Comparison of ENCODE assay signal across 14 cellular contexts in the genomic region with DNA sequence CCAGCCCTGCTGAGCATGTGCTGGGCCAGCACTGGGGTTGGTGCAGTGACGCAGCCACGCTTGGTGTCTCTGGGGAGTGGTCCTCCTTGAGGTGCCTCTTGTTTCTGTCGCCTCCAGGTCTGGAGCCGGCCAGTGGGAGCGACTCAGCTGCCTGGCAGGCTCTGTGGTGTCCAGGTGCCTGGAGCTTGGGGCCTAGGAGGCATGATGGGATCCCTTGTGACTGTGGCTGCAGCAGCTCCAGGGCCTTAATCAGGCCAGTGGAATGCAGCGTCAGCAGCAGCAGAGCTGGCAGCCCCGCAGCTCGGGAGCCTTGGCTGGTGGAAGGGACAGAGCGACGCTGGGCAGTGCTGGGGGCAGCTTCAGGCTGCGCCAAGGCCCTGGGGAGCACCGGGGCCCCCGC.
A peak's percentile ranks its signal among the peaks of the same experiment; 100 is the strongest.
DNase-seq lines count a peak whose midpoint lies in the region; ATAC-seq and TF ChIP-seq lines count a peak whose summit lies in the region.
"Had no signal": no experiment of that assay in that cellular context is flagged by ENCODE, and none has a peak within 500 bp of the region (broad histone marks: within the 10 kb centered on the region; RNA-seq: fewer than 3 reads in every experiment).

No MANE protein-coding gene starts in this region.

- ATAC-seq in SK-N-SH treated with all-trans-retinoic acid at 6 μM for 48 hours (peak; percentile 78), Right ventricle myocardium inferior (peak; percentile 74)
- ATAC-seq: T-helper 17 cell had no signal

- H2AFZ ChIP-seq in neuronal stem cell (ENCODE audit: low read length) (no peak overlapping the region), MM.1S (ENCODE audit: low read length) (no peak overlapping the region)

- H3K9me3 ChIP-seq in neuronal stem cell (replicated peaks in 1 of 2; ENCODE audit: control insufficient read depth in 2 of 2, insufficient read depth in 1 of 2, low read depth in 1 of 2, low read length in 2 of 2) (peaks cover 14 to 25% of the 10 kb centered on the region in 2 donors), MM.1S (replicated peaks; ENCODE audit: insufficient read depth, low read length) (no peaks in the 10 kb centered on the region)
- H3K9me3 ChIP-seq: neutrophil had no signal

- intact Hi-C loops in Right ventricle myocardium inferior (cut with DNase I) = no loop called here

- peaks cover 3 to 16% of the 10 kb centered on the region in 2 donors for H3K36me3 ChIP-seq in neuronal stem cell (replicated peaks in 1 of 2; ENCODE audit: control insufficient read depth in 2 of 2, insufficient read depth in 2 of 2, low read length in 2 of 2)
- H3K36me3 ChIP-seq in MM.1S (replicated peaks; ENCODE audit: insufficient read depth, low read length) = no peaks in the 10 kb centered on the region
- H3K36me3 ChIP-seq: neutrophil had no signal

- peak overlapping the region; percentile 73 for H3K9ac ChIP-seq in neuronal stem cell (ENCODE audit: low read depth, low read length, poor library complexity)
- no peak overlapping the region for H3K9ac ChIP-seq in MM.1S (ENCODE audit: low read length)

- H3F3A ChIP-seq in MM.1S (ENCODE audit: insufficient read depth, low read length) = no peaks in the 10 kb centered on the region

- H2BK12ac ChIP-seq in neuronal stem cell (ENCODE audit: low read length) = peak overlapping the region; percentile 86

- H2BK5ac ChIP-seq in neuronal stem cell (ENCODE audit: low read length) = no peak overlapping the region

- H2AK5ac ChIP-seq in neuronal stem cell (ENCODE audit: low read depth, low read length) = peak overlapping the region; percentile 58

- TF ChIP-seq CTCF in MM.1S (IDR thresholded peaks at IDR 0.05; ENCODE audit: low read length) = no peak

- H4K20me1 ChIP-seq in MM.1S (ENCODE audit: insufficient read depth, low read length) = no peaks in the 10 kb centered on the region

- peaks cover 10 to 19% of the 10 kb centered on the region in 2 donors for H3K4me1 ChIP-seq in neuronal stem cell (ENCODE audit: control insufficient read depth in 2 of 2, insufficient read depth in 1 of 2, low read depth in 1 of 2, low read length in 2 of 2)
- no peaks in the 10 kb centered on the region for H3K4me1 ChIP-seq in MM.1S (ENCODE audit: low read length)

- H2BK120ac ChIP-seq in neuronal stem cell (ENCODE audit: low read depth, low read length) = peak overlapping the region; percentile 50

- H4K8ac ChIP-seq in neuronal stem cell (ENCODE audit: low read depth, low read length) = no peak overlapping the region

- H3K4me3 ChIP-seq in neuronal stem cell (ENCODE audit: low read length in 2 of 2) (peak overlapping the region in 1 of 2 donors; percentile 17), MM.1S (ENCODE audit: low read length) (no peak overlapping the region)

- no peak overlapping the region for H3K14ac ChIP-seq in neuronal stem cell (ENCODE audit: low read length)

- H3K4ac ChIP-seq in neuronal stem cell (ENCODE audit: low read length) = no peak overlapping the region

- peak overlapping the region; percentile 90 for H4K91ac ChIP-seq in neuronal stem cell (ENCODE audit: low read depth, low read length, poor library complexity)

- no peak overlapping the region for H3K4me2 ChIP-seq in neuronal stem cell (ENCODE audit: insufficient read depth, low read length, poor library complexity, severe bottlenecking)
- H3K4me2 ChIP-seq in MM.1S (ENCODE audit: low read depth, low read length) = no peak overlapping the region

- WGBS in neuronal stem cell (ENCODE audit: extremely low coverage in 2 of 2, insufficient read length in 2 of 2, insufficient replicate concordance in 1 of 2), 2 donors = no CpG with 5 or more reads among the region's 13 CpGs

- no peak overlapping the region for H3K27ac ChIP-seq in neuronal stem cell (replicated peaks; ENCODE audit: low read length)
- H3K27ac ChIP-seq in MM.1S (ENCODE audit: low read length) = no peak overlapping the region
- H3K27ac ChIP-seq: HL-60, neutrophil had no signal

- no peaks in the 10 kb centered on the region for H3K79me1 ChIP-seq in neuronal stem cell (ENCODE audit: low read depth, low read length)

- H3K9me2 ChIP-seq in MM.1S (replicated peaks; ENCODE audit: insufficient read depth, low read length) = no peaks in the 10 kb centered on the region

- H3K79me2 ChIP-seq in MM.1S (ENCODE audit: low read length) = no peaks in the 10 kb centered on the region

- peak overlapping the region; percentile 71 for H3K23ac ChIP-seq in neuronal stem cell (ENCODE audit: low read depth, low read length, poor library complexity)

- no peaks in the 10 kb centered on the region for H3K27me3 ChIP-seq in neuronal stem cell (ENCODE audit: control insufficient read depth in 3 of 3, insufficient read depth in 3 of 3, low read depth in 1 of 3, low read length in 3 of 3)
- peaks cover 63% of the 10 kb centered on the region for H3K27me3 ChIP-seq in MM.1S (replicated peaks; ENCODE audit: insufficient read depth, low read length)

- H3K18ac ChIP-seq in neuronal stem cell (ENCODE audit: low read length) = peak overlapping the region; percentile 80

- DNase-seq in AG08396 (ENCODE audit: low spot score) (peak; percentile 84), Right ventricle myocardium inferior (ENCODE audit: missing footprints) (peak; percentile 82), neuronal stem cell (ENCODE audit: low spot score) (no peak), dedifferentiated amniotic fluid mesenchymal stem cell (ENCODE audit: extremely low spot score) (no peak), MM.1S (no peak)
- no peak for DNase-seq in activated T-cell treated with anti-CD3 and anti-CD28 coated beads, Interleukin-2, amount 50 U/mL, for 48 hours
- DNase-seq in activated naive CD4-positive, alpha-beta T cell (lab: John Stamatoyannopoulos, UW) = no peak
- DNase-seq: activated naive CD8-positive, alpha-beta T cell treated with anti-CD3 and anti-CD28 coated beads, Interleukin-2, amount 10 ng/mL, durations not matched to agents 7 days and 5 days; DND-41; stimulated activated CD4-positive, alpha-beta T cell treated with anti-CD3 and anti-CD28 coated beads, Interleukin-4, amount 100 ng/mL, for 1 hour; T-helper 17 cell had no signal

- H2BK15ac ChIP-seq in neuronal stem cell (ENCODE audit: low read length) = peak overlapping the region; percentile 81

TF ChIP-seq in SK-N-SH treated with all-trans-retinoic acid at 6 μM for 48 hours, 23 proteins besides CTCF, POLR2A, EP300 and RAD21 (continues in another document):
- TF ChIP-seq TCF4 (CRISPR knock-in tag; IDR thresholded peaks at IDR 0.05; ENCODE audit: borderline replicate concordance) (no peak), PPARA (CRISPR knock-in tag; IDR thresholded peaks at IDR 0.05; ENCODE audit: borderline replicate concordance) (no peak), ARNTL (CRISPR knock-in tag; IDR thresholded peaks at IDR 0.05; ENCODE audit: borderline replicate concordance, low read depth) (no peak), RARB (CRISPR knock-in tag; IDR thresholded peaks at IDR 0.05) (no peak), TOX (CRISPR knock-in tag; IDR thresholded peaks at IDR 0.05; ENCODE audit: borderline replicate concordance) (no peak), ZNF565 (CRISPR knock-in tag; conservative IDR thresholded peaks at IDR 0.05; ENCODE audit: low read depth) (no peak)
- TF ChIP-seq, protein P1, sequence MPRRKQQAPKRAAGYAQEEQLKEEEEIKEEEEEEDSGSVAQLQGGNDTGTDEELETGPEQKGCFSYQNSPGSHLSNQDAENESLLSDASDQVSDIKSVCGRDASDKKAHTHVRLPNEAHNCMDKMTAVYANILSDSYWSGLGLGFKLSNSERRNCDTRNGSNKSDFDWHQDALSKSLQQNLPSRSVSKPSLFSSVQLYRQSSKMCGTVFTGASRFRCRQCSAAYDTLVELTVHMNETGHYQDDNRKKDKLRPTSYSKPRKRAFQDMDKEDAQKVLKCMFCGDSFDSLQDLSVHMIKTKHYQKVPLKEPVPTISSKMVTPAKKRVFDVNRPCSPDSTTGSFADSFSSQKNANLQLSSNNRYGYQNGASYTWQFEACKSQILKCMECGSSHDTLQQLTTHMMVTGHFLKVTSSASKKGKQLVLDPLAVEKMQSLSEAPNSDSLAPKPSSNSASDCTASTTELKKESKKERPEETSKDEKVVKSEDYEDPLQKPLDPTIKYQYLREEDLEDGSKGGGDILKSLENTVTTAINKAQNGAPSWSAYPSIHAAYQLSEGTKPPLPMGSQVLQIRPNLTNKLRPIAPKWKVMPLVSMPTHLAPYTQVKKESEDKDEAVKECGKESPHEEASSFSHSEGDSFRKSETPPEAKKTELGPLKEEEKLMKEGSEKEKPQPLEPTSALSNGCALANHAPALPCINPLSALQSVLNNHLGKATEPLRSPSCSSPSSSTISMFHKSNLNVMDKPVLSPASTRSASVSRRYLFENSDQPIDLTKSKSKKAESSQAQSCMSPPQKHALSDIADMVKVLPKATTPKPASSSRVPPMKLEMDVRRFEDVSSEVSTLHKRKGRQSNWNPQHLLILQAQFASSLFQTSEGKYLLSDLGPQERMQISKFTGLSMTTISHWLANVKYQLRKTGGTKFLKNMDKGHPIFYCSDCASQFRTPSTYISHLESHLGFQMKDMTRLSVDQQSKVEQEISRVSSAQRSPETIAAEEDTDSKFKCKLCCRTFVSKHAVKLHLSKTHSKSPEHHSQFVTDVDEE (CRISPR knock-in tag; IDR thresholded peaks at IDR 0.05) = no peak
- TF ChIP-seq, protein P2, sequence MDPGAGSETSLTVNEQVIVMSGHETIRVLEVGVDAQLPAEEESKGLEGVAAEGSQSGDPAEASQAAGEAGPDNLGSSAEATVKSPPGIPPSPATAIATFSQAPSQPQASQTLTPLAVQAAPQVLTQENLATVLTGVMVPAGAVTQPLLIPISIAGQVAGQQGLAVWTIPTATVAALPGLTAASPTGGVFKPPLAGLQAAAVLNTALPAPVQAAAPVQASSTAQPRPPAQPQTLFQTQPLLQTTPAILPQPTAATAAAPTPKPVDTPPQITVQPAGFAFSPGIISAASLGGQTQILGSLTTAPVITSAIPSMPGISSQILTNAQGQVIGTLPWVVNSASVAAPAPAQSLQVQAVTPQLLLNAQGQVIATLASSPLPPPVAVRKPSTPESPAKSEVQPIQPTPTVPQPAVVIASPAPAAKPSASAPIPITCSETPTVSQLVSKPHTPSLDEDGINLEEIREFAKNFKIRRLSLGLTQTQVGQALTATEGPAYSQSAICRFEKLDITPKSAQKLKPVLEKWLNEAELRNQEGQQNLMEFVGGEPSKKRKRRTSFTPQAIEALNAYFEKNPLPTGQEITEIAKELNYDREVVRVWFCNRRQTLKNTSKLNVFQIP (CRISPR knock-in tag; IDR thresholded peaks at IDR 0.05; ENCODE audit: borderline replicate concordance, low read depth) = no peak

Comparison
In these comparisons a context has a peak if more than half of its experiments do, and no peak if none do; other contexts are left out.
1. DNase-seq: peak in AG08396 (single experiment) and Right ventricle myocardium inferior (single experiment); none in neuronal stem cell (single experiment), activated T-cell treated with anti-CD3 and anti-CD28 coated beads, Interleukin-2, amount 50 U/mL, for 48 hours (0 of 2), dedifferentiated amniotic fluid mesenchymal stem cell (single experiment), activated naive CD4-positive, alpha-beta T cell (0 of 4) and MM.1S (single experiment).